In the genomic region with DNA sequence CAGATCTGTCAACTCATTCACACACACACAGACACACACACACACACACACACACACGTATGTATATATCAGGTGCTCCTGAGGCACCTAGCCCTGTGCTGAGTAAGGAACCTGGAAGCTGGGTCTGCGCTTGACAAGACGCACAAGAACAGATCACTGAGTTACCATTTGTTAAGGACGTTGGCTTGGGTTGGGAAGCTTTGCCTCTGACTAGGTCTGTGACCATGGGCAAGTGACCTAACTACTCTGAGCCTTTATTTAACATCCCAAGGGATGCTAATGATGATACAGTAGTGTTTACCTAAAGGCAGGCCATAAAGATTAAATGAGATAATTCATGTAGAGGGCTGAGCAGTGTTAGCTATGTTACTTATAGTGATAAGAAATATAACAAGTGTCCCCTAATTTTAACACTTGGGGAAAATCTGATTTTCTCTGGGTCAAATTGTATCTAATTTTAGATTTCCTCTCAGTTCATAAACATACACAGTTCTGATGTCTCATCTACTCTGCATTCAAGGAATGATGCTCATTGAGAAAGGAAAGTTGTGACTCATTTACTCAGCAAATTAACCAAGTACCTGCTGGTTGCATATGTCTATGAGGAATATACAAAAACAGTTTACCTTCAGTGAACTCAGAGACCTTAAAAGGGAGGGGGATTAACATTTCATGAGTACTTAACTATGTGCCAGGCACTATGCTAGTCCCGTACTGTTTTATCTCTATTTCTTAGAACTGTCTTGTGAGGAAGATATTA, we compare ENCODE assay signal across 1 cellular context.
TF ChIP-seq lines count a peak whose summit lies in the region.

No MANE protein-coding gene starts in this region.

TF ChIP-seq in SK-N-SH treated with all-trans-retinoic acid at 6 μM for 48 hours, 23 proteins besides CTCF, POLR2A, EP300 and RAD21 (continued from another document):
- TF ChIP-seq CSRNP3 (CRISPR knock-in tag; IDR thresholded peaks at IDR 0.05) (no peak), TOX (CRISPR knock-in tag; IDR thresholded peaks at IDR 0.05; ENCODE audit: borderline replicate concordance) (no peak), OSR1 (CRISPR knock-in tag; IDR thresholded peaks at IDR 0.05) (no peak), ESRRG (CRISPR knock-in tag; IDR thresholded peaks at IDR 0.05) (no peak), TCF4 (CRISPR knock-in tag; IDR thresholded peaks at IDR 0.05; ENCODE audit: borderline replicate concordance) (no peak), ZNF8 (CRISPR knock-in tag; IDR thresholded peaks at IDR 0.05) (no peak), RARB (CRISPR knock-in tag; IDR thresholded peaks at IDR 0.05) (no peak), PATZ1 (CRISPR knock-in tag; IDR thresholded peaks at IDR 0.05; ENCODE audit: borderline replicate concordance) (no peak)
